Comparison of ENCODE assay signal across 10 cellular contexts in genomic region chr17:18256776-18257175, GRCh38. TPM values are rescaled to one million over a fixed set of nuclear protein-coding genes. Genes with fewer than 3 reads are reported as not detected.
DNase-seq lines count a peak whose midpoint lies in the region; TF ChIP-seq lines count a peak whose summit lies in the region.
"Had no signal": no experiment of that assay in that cellular context is flagged by ENCODE, and none has a peak within 500 bp of the region (broad histone marks: within the 10 kb centered on the region; RNA-seq: fewer than 3 reads in every experiment).

No MANE protein-coding gene starts in this region.

- DNase-seq in activated naive CD4-positive, alpha-beta T cell treated with anti-CD3 and anti-CD28 coated beads for 36 hours: no peak
- no peak for DNase-seq in activated naive CD4-positive, alpha-beta T cell (lab: John Stamatoyannopoulos, UW)
- no peak for DNase-seq in esophagus muscularis mucosa (ENCODE audit: extremely low spot score)
- DNase-seq in suprapubic skin (ENCODE audit: low spot score in 2 of 2): no peak
- no peak for DNase-seq in T-helper 9 cell
- no peak for DNase-seq in NCI-H2227 treated with DMSO at 0.1 percent for 48 hours (lab: John Stamatoyannopoulos, UW)
- DNase-seq: activated CD8-positive, alpha-beta memory T cell treated with anti-CD3 and anti-CD28 coated beads, Interleukin-2, amount 50 U/mL, for 4 hours; COR-L47; NCI-H1694; substantia nigra had no signal

- no peaks in the 10 kb centered on the region for H3K9me3 ChIP-seq in esophagus muscularis mucosa
- H3K9me3 ChIP-seq in suprapubic skin: no peaks in the 10 kb centered on the region

- intact Hi-C loops in activated naive CD4-positive, alpha-beta T cell treated with anti-CD3 and anti-CD28 coated beads for 36 hours (cut with micrococcal nuclease): no loop called here
- intact Hi-C loops in esophagus muscularis mucosa (cut with DNase I): no loop called here

- H3K27me3 ChIP-seq in esophagus muscularis mucosa (no peaks in the 10 kb centered on the region), suprapubic skin (no peaks in the 10 kb centered on the region)

- WGBS in esophagus muscularis mucosa: 92% methylated on average over 5 of the region's 7 CpGs
- WGBS in suprapubic skin: 83% methylated on average over 1 of the region's 7 CpGs

- peak overlapping the region; percentile 43 for H3K27ac Mint-ChIP-seq in activated naive CD4-positive, alpha-beta T cell treated with anti-CD3 and anti-CD28 coated beads for 36 hours

- H3K36me3 Mint-ChIP-seq in activated naive CD4-positive, alpha-beta T cell treated with anti-CD3 and anti-CD28 coated beads for 36 hours (ENCODE audit: low read depth): peaks cover 6% of the 10 kb centered on the region

- H3K4me1 ChIP-seq in esophagus muscularis mucosa (peaks cover 35 to 49% (median 44%) of the 10 kb centered on the region in 4 donors), suprapubic skin (peaks cover 39% of the 10 kb centered on the region)

- H3K4me3 Mint-ChIP-seq in activated naive CD4-positive, alpha-beta T cell treated with anti-CD3 and anti-CD28 coated beads for 36 hours: peak overlapping the region; percentile 98

- no peaks in the 10 kb centered on the region for H3K27me3 Mint-ChIP-seq in activated naive CD4-positive, alpha-beta T cell treated with anti-CD3 and anti-CD28 coated beads for 36 hours (ENCODE audit: low read depth)

- TF ChIP-seq POLR2A in esophagus muscularis mucosa (IDR thresholded peaks at IDR 0.05; ENCODE audit: low read depth) (no peak), suprapubic skin (IDR thresholded peaks at IDR 0.05) (no peak)

- CTCF ChIA-PET in activated naive CD4-positive, alpha-beta T cell treated with anti-CD3 and anti-CD28 coated beads for 36 hours (lab: Charles Lee): interaction anchor here (0.8 to 1.3 kb wide), 2 partner anchors 8 to 39 kb away, joined by 3 to 4 read pairs; no protein-coding TSS in a partner anchor

- H3K27ac ChIP-seq in esophagus muscularis mucosa (replicated peaks in 1 of 4) (peak overlapping the region; percentile 98 to 99 (median 99)), suprapubic skin (no peak overlapping the region)

- H3K4me1 Mint-ChIP-seq in activated naive CD4-positive, alpha-beta T cell treated with anti-CD3 and anti-CD28 coated beads for 36 hours (ENCODE audit: low read depth): peaks cover 28% of the 10 kb centered on the region

- H3K36me3 ChIP-seq in esophagus muscularis mucosa: peaks cover 47 to 52% (median 50%) of the 10 kb centered on the region in 4 donors
- peaks cover 46% of the 10 kb centered on the region for H3K36me3 ChIP-seq in suprapubic skin

- TF ChIP-seq EP300 in esophagus muscularis mucosa (IDR thresholded peaks at IDR 0.05) (no peak), suprapubic skin (IDR thresholded peaks at IDR 0.05) (no peak)

- no peaks in the 10 kb centered on the region for H3K9me3 Mint-ChIP-seq in activated naive CD4-positive, alpha-beta T cell treated with anti-CD3 and anti-CD28 coated beads for 36 hours

- H3K4me3 ChIP-seq in esophagus muscularis mucosa (peak overlapping the region; percentile 83 to 100 (median 100)), suprapubic skin (peak overlapping the region; percentile 75)

- no peak for TF ChIP-seq CTCF in esophagus muscularis mucosa (IDR thresholded peaks at IDR 0.05)
- no peak for TF ChIP-seq CTCF in suprapubic skin (IDR thresholded peaks at IDR 0.05)

RNA-seq across cellular contexts. Expression of gene FLII, which starts 1.8 kb away (rescaled TPM):
- total RNA-seq in activated naive CD4-positive, alpha-beta T cell treated with anti-CD3 and anti-CD28 coated beads for 36 hours: 100 to 1,000 TPM; 326 to 328 TPM
- total RNA-seq in esophagus muscularis mucosa: 100 to 1,000 TPM; 302 to 528 (median 408) TPM
- total RNA-seq in suprapubic skin: 100 to 1,000 TPM; 254 to 350 (median 291) TPM

RNA-seq across cellular contexts. Expression of gene MIEF2, which starts 3.7 kb away (rescaled TPM):
- total RNA-seq in activated naive CD4-positive, alpha-beta T cell treated with anti-CD3 and anti-CD28 coated beads for 36 hours: 1 to 10 TPM; 6.0 to 7.1 TPM
- total RNA-seq in esophagus muscularis mucosa: 10 to 100 TPM; 10.8 to 27.2 (median 17.9) TPM
- 10 to 100 TPM; 19.5 to 39.2 (median 27.5) TPM for total RNA-seq in suprapubic skin

RNA-seq across cellular contexts. Expression of gene LLGL1, which starts 31.3 kb away (rescaled TPM):
- total RNA-seq in activated naive CD4-positive, alpha-beta T cell treated with anti-CD3 and anti-CD28 coated beads for 36 hours: 10 to 100 TPM; 14.8 to 15.0 TPM
- total RNA-seq in esophagus muscularis mucosa (10 to 100 TPM; 17.6 to 35.1 (median 26.2) TPM), suprapubic skin (10 to 100 TPM; 27.7 to 37.1 (median 32.8) TPM)

RNA-seq across cellular contexts. Expression of gene TOP3A, which starts 58.0 kb away (rescaled TPM):
- 10 to 100 TPM; 59.0 to 59.5 TPM for total RNA-seq in activated naive CD4-positive, alpha-beta T cell treated with anti-CD3 and anti-CD28 coated beads for 36 hours
- 10 to 100 TPM; 21.2 to 33.5 (median 21.8) TPM for total RNA-seq in esophagus muscularis mucosa
- total RNA-seq in suprapubic skin: 10 to 100 TPM; 22.9 to 47.2 (median 27.5) TPM

RNA-seq across cellular contexts. Expression of gene SMCR8, which starts 58.3 kb away (rescaled TPM):
- 1 to 10 TPM; 8.5 to 8.8 TPM for total RNA-seq in activated naive CD4-positive, alpha-beta T cell treated with anti-CD3 and anti-CD28 coated beads for 36 hours
- total RNA-seq in esophagus muscularis mucosa: 10 to 100 TPM; 13.3 to 20.5 (median 17.3) TPM
- total RNA-seq in suprapubic skin: 10 to 100 TPM; 16.7 to 25.5 (median 22.4) TPM
